22 cellular contexts compared by ENCODE assay signal in the genomic region with DNA sequence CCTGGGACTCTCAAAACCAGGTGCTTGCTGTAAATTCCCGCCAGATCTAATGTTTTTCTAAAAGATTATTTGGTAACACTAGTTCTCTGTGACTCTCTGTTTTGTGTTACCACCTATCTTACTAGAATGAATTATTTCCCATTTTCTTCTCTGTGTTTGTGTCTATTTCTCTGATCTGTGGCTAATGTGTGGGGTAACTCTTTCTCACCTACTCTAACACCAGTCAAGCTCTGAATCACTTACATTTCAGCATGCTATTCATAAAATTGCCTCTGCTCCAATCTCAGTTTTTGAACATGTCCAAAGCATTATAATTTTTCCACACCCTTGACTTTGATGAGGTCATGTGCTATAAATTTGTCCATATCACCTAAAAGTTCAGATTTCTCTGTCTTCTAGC. TPM values are rescaled to one million over a fixed set of nuclear protein-coding genes. Genes with fewer than 3 reads are reported as not detected.
"Had no signal": no experiment of that assay in that cellular context is flagged by ENCODE, and none has a peak within 500 bp of the region (broad histone marks: within the 10 kb centered on the region; RNA-seq: fewer than 3 reads in every experiment).

No MANE protein-coding gene starts in this region.

- FAIRE-seq: keratinocyte, pancreas, small intestine, urothelium cell line had no signal

- H3K27ac ChIP-seq: colonic mucosa, esophagus squamous epithelium, lower lobe of right lung, neutrophil, pancreas, right lobe of liver, thoracic aorta, upper lobe of left lung had no signal

- H3K4me3 ChIP-seq: colonic mucosa, esophagus squamous epithelium, lower lobe of right lung, pancreas, right lobe of liver, thoracic aorta, tibial nerve, upper lobe of left lung had no signal

- H3K27me3 ChIP-seq: colonic mucosa, pancreas, right lobe of liver, tibial nerve, upper lobe of left lung had no signal

- ATAC-seq: left ventricle myocardium superior; lower lobe of right lung; natural killer cell treated with Interleukin-12 subunit alpha and Interleukin-12 subunit beta and Interleukin-15 and Interleukin-18, amount 100 ng/mL, for 72 hours; pancreas; right lobe of liver had no signal

- DNase-seq: colonic mucosa; dermis blood vessel endothelial cell; effector memory CD4-positive, alpha-beta T cell; erythroblast; esophagus squamous epithelium; left ventricle myocardium superior; lower lobe of right lung; pancreas; retina; right lobe of liver; small intestine; stimulated activated CD4-positive, alpha-beta T cell treated with anti-CD3 and anti-CD28 coated beads, Interleukin-15, amount 100 ng/mL, for 24 hours; stimulated activated CD4-positive, alpha-beta T cell treated with anti-CD3 and anti-CD28 coated beads, Interleukin-2, amount 100 ng/mL, for 48 hours; stimulated activated naive CD4-positive, alpha-beta T cell; upper lobe of left lung had no signal

- H3K36me3 ChIP-seq: colonic mucosa, esophagus squamous epithelium, lower lobe of right lung, neutrophil, pancreas, right lobe of liver, thoracic aorta, tibial nerve, upper lobe of left lung had no signal

- H3K9me3 ChIP-seq: colonic mucosa, esophagus squamous epithelium, lower lobe of right lung, neutrophil, pancreas, right lobe of liver, thoracic aorta, tibial nerve, upper lobe of left lung had no signal

- H3K4me1 ChIP-seq: colonic mucosa, esophagus squamous epithelium, lower lobe of right lung, tibial nerve, upper lobe of left lung had no signal

RNA-seq across cellular contexts. Expression of gene COL19A1, which starts 23.2 kb away (rescaled TPM):
- total RNA-seq: dermis blood vessel endothelial cell, lower lobe of right lung, pulmonary artery endothelial cell had no signal
- polyA plus RNA-seq: keratinocyte had no signal
